ENCODE assay signal across 8 cellular contexts in the genomic region with DNA sequence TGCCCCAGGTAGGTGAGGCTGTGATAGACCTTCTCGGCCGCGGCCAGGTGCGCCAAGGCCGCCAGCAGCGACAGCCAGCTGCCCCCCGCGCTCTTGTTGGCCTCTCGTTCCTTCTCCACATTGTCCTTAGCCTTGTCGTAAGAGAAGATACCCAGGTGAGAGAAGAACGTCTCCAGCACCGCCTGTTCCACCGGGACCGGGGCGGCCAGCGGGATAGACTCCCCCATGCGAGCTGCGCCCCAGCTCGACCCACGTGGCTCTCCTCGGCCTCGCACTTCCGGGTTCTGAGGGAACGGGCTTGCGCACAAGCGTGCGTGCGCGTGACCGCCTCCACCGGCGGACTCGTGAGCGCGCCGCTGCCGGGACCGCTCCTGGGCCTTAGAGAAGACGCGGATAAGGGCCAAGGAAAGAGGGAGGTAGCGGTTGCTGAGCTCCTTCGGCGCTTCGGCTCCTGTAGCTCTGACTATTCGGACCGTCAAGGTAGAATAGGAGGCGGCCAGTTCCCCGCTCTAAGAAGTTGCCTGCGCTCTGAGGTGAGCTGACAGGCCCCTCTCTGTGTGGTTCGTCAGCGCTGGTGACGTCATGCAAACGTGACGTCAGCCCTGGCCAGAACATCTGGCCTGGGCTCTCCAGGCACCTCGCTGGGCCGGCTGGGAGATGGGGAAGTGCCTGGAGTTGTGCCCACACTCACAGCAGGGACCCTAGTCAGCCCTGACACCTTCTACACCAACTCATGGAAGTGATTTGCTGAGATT. TPM values are rescaled to one million over a fixed set of nuclear protein-coding genes. Genes with fewer than 3 reads are reported as not detected.
DNase-seq lines count a peak whose midpoint lies in the region; ATAC-seq and TF ChIP-seq lines count a peak whose summit lies in the region.

A gene (minus strand): TSS at position 286 of the 755 bp plus-strand sequence. CDS start 59 bp downstream, at position 227.

- H3K27me3 Mint-ChIP-seq in T-helper 2 cell treated with Interferon-gamma antibody and Interleukin-4, amounts not matched to agents 5 μg/mL and 100 μg/mL, for 36 hours (ENCODE audit: low read depth) = peaks cover 10% of the 10 kb centered on the region

- H3K36me3 ChIP-seq in ascending aorta = no peaks in the 10 kb centered on the region
- no peaks in the 10 kb centered on the region for H3K36me3 ChIP-seq in rectal smooth muscle tissue (ENCODE audit: control insufficient read depth, insufficient read depth, low read length)
- H3K36me3 ChIP-seq in aorta (ENCODE audit: control insufficient read depth in 1 of 2, insufficient read depth in 2 of 2, low read length in 1 of 2) = no peaks in the 10 kb centered on the region

- peak; percentile 91 for TF ChIP-seq POLR2A in GM18505 (IDR thresholded peaks at IDR 0.05; ENCODE audit: borderline replicate concordance, extremely low read depth, insufficient read depth, insufficient read length)

- no peaks in the 10 kb centered on the region for H3K27me3 ChIP-seq in ascending aorta
- H3K27me3 ChIP-seq in rectal smooth muscle tissue (ENCODE audit: control insufficient read depth, insufficient read depth, low read length) = no peaks in the 10 kb centered on the region
- no peaks in the 10 kb centered on the region for H3K27me3 ChIP-seq in aorta (ENCODE audit: control insufficient read depth in 1 of 2, insufficient read depth in 2 of 2, low read length in 1 of 2)

- H3K27ac ChIP-seq in ascending aorta (peak within 1 kb of the TSS; percentile 91 to 95), rectal smooth muscle tissue (ENCODE audit: low read depth, low read length) (peak within 1 kb of the TSS; percentile 94), aorta (ENCODE audit: low read depth in 1 of 2, low read length in 2 of 2) (peak within 1 kb of the TSS; percentile 65 to 91)

- H3K4me1 Mint-ChIP-seq in T-helper 2 cell treated with Interferon-gamma antibody and Interleukin-4, amounts not matched to agents 5 μg/mL and 100 μg/mL, for 36 hours (ENCODE audit: low read depth) = peaks cover 28% of the 10 kb centered on the region

- ATAC-seq in GM18505 (IDR thresholded peaks at IDR 0.05; ENCODE audit: unreplicated experiment) (peak; percentile 95), HG02970 (IDR thresholded peaks at IDR 0.05; ENCODE audit: low FRiP score, unreplicated experiment) (peak; percentile 99), aorta (ENCODE audit: low FRiP score) (peak; percentile 100)

- peak within 1 kb of the TSS; percentile 95 for H3K4me3 Mint-ChIP-seq in T-helper 2 cell treated with Interferon-gamma antibody and Interleukin-4, amounts not matched to agents 5 μg/mL and 100 μg/mL, for 36 hours

- no peak for TF ChIP-seq CTCF in ascending aorta (IDR thresholded peaks at IDR 0.05)

- WGBS in aorta, 2 donors = 0% methylated on average over 56 of the region's 56 CpGs

- H3K27ac Mint-ChIP-seq in T-helper 2 cell treated with Interferon-gamma antibody and Interleukin-4, amounts not matched to agents 5 μg/mL and 100 μg/mL, for 36 hours = peak within 1 kb of the TSS; percentile 99

- no peaks in the 10 kb centered on the region for H3K9me3 ChIP-seq in ascending aorta
- no peaks in the 10 kb centered on the region for H3K9me3 ChIP-seq in aorta (ENCODE audit: control insufficient read depth, low read length)

- intact Hi-C loops in ascending aorta (cut with DNase I) (loop anchor here (1.0 to 10.0 kb wide), 7 partner anchors 41 to 533 kb away; a partner anchor contains a TSS), aorta (cut with DNase I) (loop anchor here (1.0 to 10.0 kb wide), 3 partner anchors 40 to 378 kb away; a partner anchor contains a TSS)

- H3K4me1 ChIP-seq in ascending aorta (peaks cover 0 to 5% of the 10 kb centered on the region in 2 donors), rectal smooth muscle tissue (ENCODE audit: control insufficient read depth, insufficient read depth, low read length) (peaks cover 5% of the 10 kb centered on the region), aorta (ENCODE audit: control insufficient read depth in 1 of 2, insufficient read depth in 2 of 2, low read length in 2 of 2) (peaks cover 0 to 2% of the 10 kb centered on the region in 2 donors)

- H3K9me3 Mint-ChIP-seq in T-helper 2 cell treated with Interferon-gamma antibody and Interleukin-4, amounts not matched to agents 5 μg/mL and 100 μg/mL, for 36 hours = no peaks in the 10 kb centered on the region

- H3K36me3 Mint-ChIP-seq in T-helper 2 cell treated with Interferon-gamma antibody and Interleukin-4, amounts not matched to agents 5 μg/mL and 100 μg/mL, for 36 hours (ENCODE audit: low read depth) = no peaks in the 10 kb centered on the region

- DNase-seq in NCI-H187 treated with DMSO at 0.1 percent for 48 hours (lab: John Stamatoyannopoulos, UW) (peak; percentile 70), ascending aorta (ENCODE audit: low spot score in 2 of 2) (peak; percentile 78 to 96), hepatic stellate cell (ENCODE audit: low spot score) (peak; percentile 94), aorta (peak; percentile 96 to 97)
- DNase-seq in T-helper 2 cell treated with Interferon-gamma antibody and Interleukin-4, amounts not matched to agents 5 μg/mL and 100 μg/mL, for 36 hours (ENCODE audit: low spot score) = peak; percentile 92

- H3K4me3 ChIP-seq in ascending aorta (peak within 1 kb of the TSS; percentile 74 to 79), rectal smooth muscle tissue (ENCODE audit: low read length) (peak within 1 kb of the TSS; percentile 97), aorta (ENCODE audit: low read length in 2 of 2) (peak within 1 kb of the TSS; percentile 80 to 89)

- peak within 1 kb of the TSS; percentile 89 for H3K9ac ChIP-seq in rectal smooth muscle tissue (ENCODE audit: low read length)

RNA-seq across cellular contexts. Expression of the gene that starts here (rescaled TPM):
- total RNA-seq in ascending aorta (0.75 TPM), aorta (1 to 10 TPM; 5.6 to 6.2 TPM)
- 1 to 10 TPM; 2.0 to 2.2 TPM for polyA plus RNA-seq in aorta

Comparison
In these comparisons a context has a peak if more than half of its experiments do, and no peak if none do; other contexts are left out.
1. Peak in every context shown above with its lines: DNase-seq, ATAC-seq, H3K4me3 ChIP-seq and H3K27ac ChIP-seq.
2. Peak in DNase-seq, H3K4me3 ChIP-seq and H3K27ac ChIP-seq in ascending aorta; RNA of the gene not detected or under 1 TPM.